In genomic region chr4:25252230-25253071, GRCh38 we compare ENCODE assay signal across 21 cellular contexts. TPM values are rescaled to one million over a fixed set of nuclear protein-coding genes. Genes with fewer than 3 reads are reported as not detected.
A peak's percentile ranks its signal among the peaks of the same experiment; 100 is the strongest.
DNase-seq lines count a peak whose midpoint lies in the region; ATAC-seq and TF ChIP-seq lines count a peak whose summit lies in the region.
"Had no signal": no experiment of that assay in that cellular context is flagged by ENCODE, and none has a peak within 500 bp of the region (broad histone marks: within the 10 kb centered on the region; RNA-seq: fewer than 3 reads in every experiment).

No MANE protein-coding gene starts in this region.

- POLR2A ChIA-PET in activated CD4-positive, alpha-beta T cell treated with anti-CD3 and anti-CD28 coated beads, Interleukin-2, amount 10 ng/mL, durations not matched to agents 7 days and 5 days (lab: Charles Lee), result no interaction called here

- ATAC-seq in HG02885 (IDR thresholded peaks at IDR 0.05; ENCODE audit: poor library complexity, unreplicated experiment) (peak; percentile 39), HG03571 (IDR thresholded peaks at IDR 0.05; ENCODE audit: unreplicated experiment) (no peak)
- ATAC-seq: K562 had no signal

- no peaks in the 10 kb centered on the region for H4K20me1 ChIP-seq in hepatocyte (ENCODE audit: insufficient read depth, poor library complexity, severe bottlenecking)

- BruUV-seq in Calu3 (replicated peaks; lab: Mats Ljungman, UMichigan), result no TSS peak

- no peaks in the 10 kb centered on the region for H3K9me3 ChIP-seq in hepatocyte (ENCODE audit: low read depth)
- H3K9me3 ChIP-seq in stomach, result no peaks in the 10 kb centered on the region
- H3K9me3 ChIP-seq: ascending aorta, left ventricle myocardium inferior, suprapubic skin had no signal

- H3K4me3 ChIP-seq in hepatocyte (no peak overlapping the region), stomach (no peak overlapping the region)
- H3K4me3 ChIP-seq: ascending aorta, K562, left ventricle myocardium inferior, suprapubic skin had no signal

- no peaks in the 10 kb centered on the region for H3K27me3 ChIP-seq in hepatocyte
- no peaks in the 10 kb centered on the region for H3K27me3 ChIP-seq in stomach
- H3K27me3 ChIP-seq: ascending aorta, suprapubic skin had no signal

- 88% methylated on average over 9 of the region's 9 CpGs for WGBS in hepatocyte (ENCODE audit: low lambda C conversion rate, missing lambda C conversion rate)
- WGBS in stomach, 5 donors, result 57 to 66% (median 61%) methylated on average over 9 of the region's 9 CpGs

- H3K79me2 ChIP-seq in hepatocyte, result peaks cover 61% of the 10 kb centered on the region

- H2AFZ ChIP-seq in hepatocyte, result no peak overlapping the region

- H3K4me1 ChIP-seq in hepatocyte (ENCODE audit: insufficient read depth) (no peaks in the 10 kb centered on the region), stomach (peaks cover 0 to 41% (median 12%) of the 10 kb centered on the region in 4 donors)
- H3K4me1 ChIP-seq: left ventricle myocardium inferior had no signal

- no peak for TF ChIP-seq POLR2A in stomach (IDR thresholded peaks at IDR 0.05)

- DNase-seq in activated CD4-positive, alpha-beta T cell treated with anti-CD3 and anti-CD28 coated beads, Interleukin-2, amount 10 ng/mL, durations not matched to agents 7 days and 5 days, result no peak
- no peak for DNase-seq in activated CD4-positive, alpha-beta T cell treated with anti-CD3 and anti-CD28 coated beads for 1 hour
- no peak for DNase-seq in hepatocyte (ENCODE audit: low spot score)
- DNase-seq in stomach, result no peak
- no peak for DNase-seq in NOMO-1 (lab: John Stamatoyannopoulos, UW; ENCODE audit: unreplicated experiment in 2 of 2)
- DNase-seq in Calu3, result no peak
- DNase-seq: activated CD4-positive, alpha-beta T cell treated with anti-CD3 and anti-CD28 coated beads, Interleukin-2, amount 50 U/mL, for 4 hours; activated naive CD4-positive, alpha-beta T cell; effector CD8-positive, alpha-beta T cell; left ventricle myocardium inferior; NCI-H1694 treated with DMSO at 0.1 percent for 48 hours; NCI-H510A; retina; SHP77; stimulated activated CD4-positive, alpha-beta T cell treated with anti-CD3 and anti-CD28 coated beads, Interleukin-12 subunit alpha, Interleukin-12 subunit beta, amount 100 ng/mL, for 4 hours; T-helper 1 cell had no signal

- peak overlapping the region; percentile 14 for H3K27ac ChIP-seq in hepatocyte
- H3K27ac ChIP-seq in stomach, result peak overlapping the region in 4 of 5 donors; percentile 8 to 59 (median 34)
- H3K27ac ChIP-seq: ascending aorta, left ventricle myocardium inferior, suprapubic skin had no signal

- no peak overlapping the region for H3K4me2 ChIP-seq in hepatocyte

- TF ChIP-seq CTCF in hepatocyte (IDR thresholded peaks at IDR 0.05; ENCODE audit: poor library complexity), result no peak
- no peak for TF ChIP-seq CTCF in stomach (IDR thresholded peaks at IDR 0.05)
- no peak for TF ChIP-seq CTCF in Calu3 (IDR thresholded peaks at IDR 0.05; ENCODE audit: unreplicated experiment)

- CTCF ChIA-PET in activated CD4-positive, alpha-beta T cell treated with anti-CD3 and anti-CD28 coated beads, Interleukin-2, amount 10 ng/mL, durations not matched to agents 7 days and 5 days (lab: Charles Lee), result interaction anchor here (0.8 kb wide), 1 partner anchor 13 kb away, joined by 4 read pairs; no protein-coding TSS in a partner anchor
- CTCF ChIA-PET in Calu3 (lab: Charles Lee), result interaction anchor here (0.7 kb wide), 2 partner anchors 39 to 60 kb away, joined by 3 read pairs; partner anchors contain the start of gene ZCCHC4

- H3K4me1 Mint-ChIP-seq in activated CD4-positive, alpha-beta T cell treated with anti-CD3 and anti-CD28 coated beads, Interleukin-2, amount 10 ng/mL, durations not matched to agents 7 days and 5 days, result peaks cover 29% of the 10 kb centered on the region
- H3K4me1 Mint-ChIP-seq in Calu3 (ENCODE audit: low read depth, unreplicated experiment), result peaks cover 12% of the 10 kb centered on the region

- H3K27me3 Mint-ChIP-seq in activated CD4-positive, alpha-beta T cell treated with anti-CD3 and anti-CD28 coated beads, Interleukin-2, amount 10 ng/mL, durations not matched to agents 7 days and 5 days, result no peaks in the 10 kb centered on the region
- H3K27me3 Mint-ChIP-seq in Calu3 (ENCODE audit: unreplicated experiment), result no peaks in the 10 kb centered on the region

- H3K9me3 Mint-ChIP-seq in activated CD4-positive, alpha-beta T cell treated with anti-CD3 and anti-CD28 coated beads, Interleukin-2, amount 10 ng/mL, durations not matched to agents 7 days and 5 days, result no peaks in the 10 kb centered on the region
- H3K9me3 Mint-ChIP-seq in Calu3 (ENCODE audit: low read depth, unreplicated experiment), result peaks cover 2% of the 10 kb centered on the region

- H3K36me3 ChIP-seq in hepatocyte (replicated peaks; ENCODE audit: insufficient read depth, low read depth), result no peaks in the 10 kb centered on the region
- H3K36me3 ChIP-seq in stomach, result peaks cover 17 to 31% (median 26%) of the 10 kb centered on the region in 4 donors

- intact Hi-C loops in stomach (cut with DNase I; ENCODE audit: low total_unique reads) (no loop called here), Calu3 (cut with micrococcal nuclease; ENCODE audit: unreplicated experiment) (no loop called here)

- peak overlapping the region; percentile 14 for H3K27ac Mint-ChIP-seq in activated CD4-positive, alpha-beta T cell treated with anti-CD3 and anti-CD28 coated beads, Interleukin-2, amount 10 ng/mL, durations not matched to agents 7 days and 5 days
- H3K27ac Mint-ChIP-seq in Calu3 (ENCODE audit: unreplicated experiment), result no peak overlapping the region

- H3K4me3 Mint-ChIP-seq in activated CD4-positive, alpha-beta T cell treated with anti-CD3 and anti-CD28 coated beads, Interleukin-2, amount 10 ng/mL, durations not matched to agents 7 days and 5 days, result no peak overlapping the region
- H3K4me3 Mint-ChIP-seq in Calu3 (ENCODE audit: low read depth, unreplicated experiment), result no peak overlapping the region

- H3K9me2 ChIP-seq in hepatocyte (replicated peaks; ENCODE audit: insufficient read depth), result no peaks in the 10 kb centered on the region

- peaks cover 25% of the 10 kb centered on the region for H3K36me3 Mint-ChIP-seq in activated CD4-positive, alpha-beta T cell treated with anti-CD3 and anti-CD28 coated beads, Interleukin-2, amount 10 ng/mL, durations not matched to agents 7 days and 5 days (ENCODE audit: low read depth)
- peaks cover 4% of the 10 kb centered on the region for H3K36me3 Mint-ChIP-seq in Calu3 (ENCODE audit: insufficient read depth, unreplicated experiment)

- no peak for TF ChIP-seq EP300 in stomach (IDR thresholded peaks at IDR 0.05)

RNA-seq across cellular contexts. Expression of gene PI4K2B, which starts 18.6 kb away (rescaled TPM):
- 10 to 100 TPM; 37.2 to 37.4 TPM for total RNA-seq in activated CD4-positive, alpha-beta T cell treated with anti-CD3 and anti-CD28 coated beads, Interleukin-2, amount 10 ng/mL, durations not matched to agents 7 days and 5 days
- total RNA-seq in hepatocyte (41.4 and 44.1 TPM in 2 replicates), stomach (10 to 100 TPM in 4 of 5 donors, 1 to 10 TPM in 1; 9.3 to 65.2 (median 29.4) TPM), Calu3 (2022) (13.0 and 13.2 TPM in 2 replicates)
- polyA plus RNA-seq in hepatocyte (11.8 and 12.6 TPM in 2 replicates), stomach (10 to 100 TPM in 2 of 3 donors, 1 to 10 TPM in 1; 9.7 to 23.8 (median 15.0) TPM)
